ENCODE assay signal across 9 cellular contexts in genomic region chr3:188170461-188171459, GRCh38. TPM values are rescaled to one million over a fixed set of nuclear protein-coding genes. Genes with fewer than 3 reads are reported as not detected.
DNase-seq lines count a peak whose midpoint lies in the region; ATAC-seq and TF ChIP-seq lines count a peak whose summit lies in the region.
"Had no signal": no experiment of that assay in that cellular context is flagged by ENCODE, and none has a peak within 500 bp of the region (broad histone marks: within the 10 kb centered on the region; RNA-seq: fewer than 3 reads in every experiment).

No MANE protein-coding gene starts in this region.

- peak overlapping the region; percentile 2 for H3K4me3 Mint-ChIP-seq in activated CD8-positive, alpha-beta T cell treated with anti-CD3 and anti-CD28 coated beads for 36 hours
- no peak overlapping the region for H3K4me3 Mint-ChIP-seq in endodermal cell

- H3K4me3 ChIP-seq in effector memory CD4-positive, alpha-beta T cell (ENCODE audit: insufficient read depth, low read depth, low read length, poor library complexity, severe bottlenecking) = no peak overlapping the region
- H3K4me3 ChIP-seq in endodermal cell (ENCODE audit: low read length) = no peak overlapping the region

- H3K36me3 Mint-ChIP-seq in activated CD8-positive, alpha-beta T cell treated with anti-CD3 and anti-CD28 coated beads for 36 hours (ENCODE audit: low read depth) = no peaks in the 10 kb centered on the region
- peaks cover 7% of the 10 kb centered on the region for H3K36me3 Mint-ChIP-seq in endodermal cell (ENCODE audit: low read depth)

- in situ Hi-C loops in ACHN (cut with HindIII; ENCODE audit: low pct_ligation_motif_present, low pct_unique_long_range_greater_than_20kb, low sequenced_read_pairs) = no loop called here

- peak; percentile 60 for DNase-seq in DMS53 treated with DMSO at 0.1 percent for 48 hours (lab: John Stamatoyannopoulos, UW; ENCODE audit: unreplicated experiment)
- DNase-seq in activated CD8-positive, alpha-beta T cell treated with anti-CD3 and anti-CD28 coated beads for 36 hours = peak; percentile 77
- peak; percentile 8 to 23 (median 9) for DNase-seq in effector memory CD4-positive, alpha-beta T cell
- DNase-seq in stimulated activated CD4-positive, alpha-beta T cell treated with anti-CD3 and anti-CD28 coated beads, Interleukin-2, amount 100 ng/mL, for 24 hours = peak; percentile 58 to 63
- DNase-seq in ACHN = no peak
- no peak for DNase-seq in endodermal cell
- DNase-seq: NCI-H1436 treated with DMSO at 0.1 percent for 48 hours had no signal

- POLR2A ChIA-PET in activated CD8-positive, alpha-beta T cell treated with anti-CD3 and anti-CD28 coated beads for 36 hours (lab: Charles Lee) = interaction anchor here (0.7 to 1.8 kb wide), 6 partner anchors 12 to 519 kb away, joined by 3 to 9 read pairs (median 4); no protein-coding TSS in a partner anchor

- intact Hi-C loops in activated CD8-positive, alpha-beta T cell treated with anti-CD3 and anti-CD28 coated beads for 36 hours (cut with micrococcal nuclease) = no loop called here

- no peak overlapping the region for H3K27ac ChIP-seq in effector memory CD4-positive, alpha-beta T cell (ENCODE audit: insufficient read depth, low read length, poor library complexity, severe bottlenecking)
- H3K27ac ChIP-seq in endodermal cell (ENCODE audit: low read depth, low read length) = no peak overlapping the region

- H3K27me3 Mint-ChIP-seq in activated CD8-positive, alpha-beta T cell treated with anti-CD3 and anti-CD28 coated beads for 36 hours = no peaks in the 10 kb centered on the region
- no peaks in the 10 kb centered on the region for H3K27me3 Mint-ChIP-seq in endodermal cell (ENCODE audit: insufficient read depth)

- CTCF ChIA-PET in activated CD8-positive, alpha-beta T cell treated with anti-CD3 and anti-CD28 coated beads for 36 hours (lab: Charles Lee) = interaction anchor here (3.5 kb wide), 1 partner anchor 430 kb away, joined by 17 read pairs; no protein-coding TSS in a partner anchor

- H3K9ac ChIP-seq in endodermal cell (ENCODE audit: extremely low read depth, low read length, poor library complexity, severe bottlenecking) = no peak overlapping the region

- TF ChIP-seq CTCF in activated CD8-positive, alpha-beta T cell treated with anti-CD3 and anti-CD28 coated beads for 36 hours (IDR thresholded peaks at IDR 0.05) = no peak
- no peak for TF ChIP-seq CTCF in endodermal cell (conservative IDR thresholded peaks at IDR 0.05)

- H3K27me3 ChIP-seq in effector memory CD4-positive, alpha-beta T cell (replicated peaks; ENCODE audit: control insufficient read depth, insufficient read depth, low read length, poor library complexity, severe bottlenecking) = no peaks in the 10 kb centered on the region
- H3K27me3 ChIP-seq in endodermal cell (ENCODE audit: control insufficient read depth, insufficient read depth, low read length, poor library complexity, severe bottlenecking) = no peaks in the 10 kb centered on the region

- no peaks in the 10 kb centered on the region for H3K9me3 ChIP-seq in effector memory CD4-positive, alpha-beta T cell (ENCODE audit: control insufficient read depth, low read length)
- H3K9me3 ChIP-seq in endodermal cell (ENCODE audit: control insufficient read depth, low read length) = no peaks in the 10 kb centered on the region

- peaks cover 7% of the 10 kb centered on the region for H3K4me1 ChIP-seq in effector memory CD4-positive, alpha-beta T cell (ENCODE audit: control insufficient read depth, insufficient read depth, low read length, poor library complexity, severe bottlenecking)
- H3K4me1 ChIP-seq in endodermal cell (ENCODE audit: control insufficient read depth, insufficient read depth, low read length) = peaks cover 14% of the 10 kb centered on the region

- ATAC-seq in activated CD8-positive, alpha-beta T cell treated with anti-CD3 and anti-CD28 coated beads for 36 hours = peak; percentile 93
- ATAC-seq in GM21619 (IDR thresholded peaks at IDR 0.05; ENCODE audit: unreplicated experiment) (no peak), GM19467 (IDR thresholded peaks at IDR 0.05; ENCODE audit: unreplicated experiment) (no peak)

- H3K4me1 Mint-ChIP-seq in activated CD8-positive, alpha-beta T cell treated with anti-CD3 and anti-CD28 coated beads for 36 hours (ENCODE audit: low read depth) = peaks cover 43% of the 10 kb centered on the region
- H3K4me1 Mint-ChIP-seq in endodermal cell = peaks cover 27% of the 10 kb centered on the region

- H3K36me3 ChIP-seq in effector memory CD4-positive, alpha-beta T cell (ENCODE audit: control insufficient read depth, insufficient read depth, low read length) = no peaks in the 10 kb centered on the region
- H3K36me3 ChIP-seq in endodermal cell (ENCODE audit: control insufficient read depth, insufficient read depth, low read length) = peaks cover 6% of the 10 kb centered on the region

- whole genome bisulfite sequencing in endodermal cell (ENCODE audit: insufficient coverage in 1 of 2, insufficient read length in 1 of 2), 2 experiments = 91 to 92% methylated on average over 5 to 8 of the region's 8 CpGs

- peak overlapping the region; percentile 81 for H3K27ac Mint-ChIP-seq in activated CD8-positive, alpha-beta T cell treated with anti-CD3 and anti-CD28 coated beads for 36 hours
- no peak overlapping the region for H3K27ac Mint-ChIP-seq in endodermal cell

- no peaks in the 10 kb centered on the region for H3K9me3 Mint-ChIP-seq in activated CD8-positive, alpha-beta T cell treated with anti-CD3 and anti-CD28 coated beads for 36 hours
- H3K9me3 Mint-ChIP-seq in endodermal cell = no peaks in the 10 kb centered on the region

RNA-seq across cellular contexts. Expression of gene LPP, which starts 16.8 kb away (rescaled TPM):
- 10 to 100 TPM; 16.4 to 22.6 TPM for total RNA-seq in activated CD8-positive, alpha-beta T cell treated with anti-CD3 and anti-CD28 coated beads for 36 hours
- total RNA-seq in endodermal cell = 100 to 1,000 TPM in 1 of 2 donors, 10 to 100 TPM in 1; 78.0 to 105 TPM
- 13.9 TPM for polyA plus RNA-seq in endodermal cell (2013, experiment 1 of 2)
- 19.6 TPM for polyA plus RNA-seq in endodermal cell (2013, experiment 2 of 2)

Comparison
In these comparisons a context has a peak if more than half of its experiments do, and no peak if none do; other contexts are left out.
1. DNase-seq: peak in DMS53 treated with DMSO at 0.1 percent for 48 hours (single experiment), activated CD8-positive, alpha-beta T cell treated with anti-CD3 and anti-CD28 coated beads for 36 hours (single experiment), effector memory CD4-positive, alpha-beta T cell (3 of 3) and stimulated activated CD4-positive, alpha-beta T cell treated with anti-CD3 and anti-CD28 coated beads, Interleukin-2, amount 100 ng/mL, for 24 hours (2 of 2); none in ACHN (single experiment) and endodermal cell (single experiment).